Comparison of ENCODE assay signal across 31 cellular contexts in genomic region chr7:78169992-78170391, GRCh38.
"Had no signal": no experiment of that assay in that cellular context is flagged by ENCODE, and none has a peak within 500 bp of the region (broad histone marks: within the 10 kb centered on the region; RNA-seq: fewer than 3 reads in every experiment).

No MANE protein-coding gene starts in this region.

- H3K36me3 ChIP-seq: ascending aorta, WERI-Rb-1 had no signal

- DNase-seq: activated CD4-positive, alpha-beta T cell treated with anti-CD3 and anti-CD28 coated beads for 1 hour; activated CD4-positive, alpha-beta T cell treated with anti-CD3 and anti-CD28 coated beads for 48 hours; activated CD4-positive, alpha-beta T cell treated with anti-CD3 and anti-CD28 coated beads, Interleukin-2, amount 50 U/mL, for 4 hours; activated CD4-positive, CD25-positive, alpha-beta regulatory T cell; activated CD8-positive, alpha-beta T cell treated with anti-CD3 and anti-CD28 coated beads for 36 hours; activated effector memory CD4-positive, alpha-beta T cell treated with anti-CD3 and anti-CD28 coated beads, Interleukin-2, amount 50 U/mL, for 16 hours; activated naive CD4-positive, alpha-beta T cell treated with Interleukin-2 at 50 U/mL for 16 hours; activated naive CD8-positive, alpha-beta T cell treated with anti-CD3 and anti-CD28 coated beads, Interleukin-2, amount 10 ng/mL, durations not matched to agents 7 days and 5 days; activated T-cell treated with anti-CD3 and anti-CD28 coated beads, Interleukin-2, amount 50 U/mL, for 1 hour; activated T-cell treated with anti-CD3 and anti-CD28 coated beads, Interleukin-2, amount 50 U/mL, for 72 hours; amygdala; MM.1S; MV-4-11; NCI-H1092 treated with DMSO at 0.1 percent for 48 hours; NCI-H1417; NCI-H146; NCI-H187; NCI-H2029 treated with DMSO at 0.1 percent for 48 hours; NCI-H2107; NCI-H2171; NCI-H510A; NCI-H526; NCI-H748 treated with DMSO at 0.1 percent for 48 hours; NK-92 treated with Interleukin-12 subunit alpha and Interleukin-12 subunit beta, amount 100 ng/mL, for 24 hours; Right ventricle myocardium superior; SW 1271; T1000; WERI-Rb-1 had no signal

- H3K27ac ChIP-seq: ascending aorta, coronary artery, WERI-Rb-1 had no signal

- H3K9me3 ChIP-seq: ascending aorta had no signal

- ATAC-seq: activated CD8-positive, alpha-beta T cell treated with anti-CD3 and anti-CD28 coated beads for 36 hours; activated T-cell treated with anti-CD3 and anti-CD28 coated beads, Interleukin-2, amount 50 U/mL, for 72 hours; activated T-helper 17 cell treated with anti-CD3 and anti-CD28 coated beads, Interleukin-2, amount 50 U/mL, for 72 hours had no signal

- H3K27me3 ChIP-seq: ascending aorta had no signal

- H3K4me3 ChIP-seq: ascending aorta, coronary artery had no signal
